In the genomic region with DNA sequence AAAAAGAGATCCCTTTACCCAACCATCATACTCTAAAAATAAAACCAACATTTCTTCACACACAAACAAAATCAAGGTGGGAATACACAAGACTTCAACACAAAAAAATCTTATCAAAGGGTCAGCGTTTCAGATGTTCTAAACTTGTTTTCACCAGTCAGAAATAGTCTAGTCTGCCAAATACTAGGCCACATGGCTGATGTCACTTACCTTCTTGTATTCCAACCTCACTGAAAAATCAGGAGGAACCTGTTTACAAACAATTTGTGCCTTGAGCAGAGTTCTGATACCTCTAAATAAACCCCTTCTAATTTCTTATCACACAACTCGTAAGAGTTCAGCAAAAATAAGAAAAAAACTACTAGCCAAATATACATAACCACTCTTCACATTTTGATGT, we compare ENCODE assay signal across 25 cellular contexts.
"Had no signal": no experiment of that assay in that cellular context is flagged by ENCODE, and none has a peak within 500 bp of the region (broad histone marks: within the 10 kb centered on the region; RNA-seq: fewer than 3 reads in every experiment).

No MANE protein-coding gene starts in this region.

- H3K9me3 Mint-ChIP-seq: activated CD4-positive, alpha-beta T cell treated with anti-CD3 and anti-CD28 coated beads, Interleukin-2, amount 10 ng/mL, durations not matched to agents 7 days and 5 days; activated CD8-positive, alpha-beta T cell treated with anti-CD3 and anti-CD28 coated beads for 36 hours; activated naive CD4-positive, alpha-beta T cell treated with anti-CD3 and anti-CD28 coated beads, Interleukin-2, amount 50 U/mL, for 72 hours; activated T-cell treated with anti-CD3 and anti-CD28 coated beads, Interleukin-2, amount 50 U/mL, for 4 hours; activated T-helper 2 cell treated with anti-CD3 and anti-CD28 coated beads, Interferon-gamma antibody, Interleukin-2, Interleukin-4, amounts not matched to agents 10 μg/mL and 5 μg/mL and 100 μg/mL, durations not matched to agents 14 hours and 24 hours and 36 hours; naive B cell; nephron progenitor cell; stimulated activated naive CD8-positive, alpha-beta T cell treated with anti-CD3 and anti-CD28 coated beads, Interleukin-15, Interleukin-2, amounts not matched to agents 100 ng/mL and 50 ng/mL, for 24 hours; T-helper 1 cell treated with Interleukin-12 subunit alpha and Interleukin-12 subunit beta and Interleukin-4 antibody, amounts not matched to agents 30 μg/mL and 1 μg/mL, for 36 hours; type B pancreatic cell had no signal

- H3K4me3 ChIP-seq: adrenal gland, coronary artery, heart left ventricle, right lobe of liver, skin epidermis, vagina had no signal

- H3K27ac Mint-ChIP-seq: nephron progenitor cell had no signal

- H3K27ac ChIP-seq: brain microvascular endothelial cell, coronary artery, heart left ventricle, neutrophil, right lobe of liver, vagina had no signal

- ATAC-seq: activated CD8-positive, alpha-beta T cell treated with anti-CD3 and anti-CD28 coated beads for 36 hours; activated T-cell treated with anti-CD3 and anti-CD28 coated beads, Interleukin-2, amount 50 U/mL, for 4 hours; heart left ventricle; right lobe of liver had no signal

- H3K9me3 ChIP-seq: adrenal gland, heart left ventricle, neutrophil, right lobe of liver, vagina had no signal

- H3K27me3 ChIP-seq: adrenal gland, brain microvascular endothelial cell, heart left ventricle, neutrophil, right lobe of liver, vagina had no signal

- DNase-seq: activated CD4-positive, alpha-beta T cell treated with anti-CD3 and anti-CD28 coated beads, Interleukin-2, amount 10 ng/mL, durations not matched to agents 7 days and 5 days; activated CD4-positive, CD25-positive, alpha-beta regulatory T cell treated with anti-CD3 and anti-CD28 coated beads, Interleukin-2, amount 50 U/mL, for 72 hours; activated CD8-positive, alpha-beta T cell treated with anti-CD3 and anti-CD28 coated beads for 36 hours; activated T-cell treated with anti-CD3 and anti-CD28 coated beads, Interleukin-2, amount 50 U/mL, for 4 hours; adrenal gland; brain microvascular endothelial cell; heart left ventricle; naive B cell; nephron progenitor cell; right lobe of liver; stimulated activated CD4-positive, alpha-beta T cell treated with anti-CD3 and anti-CD28 coated beads, Interleukin-12 subunit alpha, Interleukin-12 subunit beta, amount 100 ng/mL, for 4 hours; stimulated activated CD4-positive, alpha-beta T cell treated with anti-CD3 and anti-CD28 coated beads, Interleukin-4, amount 100 ng/mL, for 1 hour; substantia nigra; T1000 had no signal

- H3K4me3 Mint-ChIP-seq: activated CD4-positive, alpha-beta T cell treated with anti-CD3 and anti-CD28 coated beads, Interleukin-2, amount 10 ng/mL, durations not matched to agents 7 days and 5 days; activated CD8-positive, alpha-beta T cell treated with anti-CD3 and anti-CD28 coated beads for 36 hours; activated T-cell treated with anti-CD3 and anti-CD28 coated beads, Interleukin-2, amount 50 U/mL, for 4 hours; naive B cell; nephron progenitor cell; stimulated activated naive CD8-positive, alpha-beta T cell treated with anti-CD3 and anti-CD28 coated beads, Interleukin-15, Interleukin-2, amounts not matched to agents 100 ng/mL and 50 ng/mL, for 24 hours; type B pancreatic cell had no signal

- FAIRE-seq: astrocyte, endothelial cell of umbilical vein had no signal

- H3K27me3 Mint-ChIP-seq: activated CD4-positive, alpha-beta T cell treated with anti-CD3 and anti-CD28 coated beads, Interleukin-2, amount 10 ng/mL, durations not matched to agents 7 days and 5 days; activated CD8-positive, alpha-beta T cell treated with anti-CD3 and anti-CD28 coated beads for 36 hours; naive B cell; stimulated activated naive CD8-positive, alpha-beta T cell treated with anti-CD3 and anti-CD28 coated beads, Interleukin-15, Interleukin-2, amounts not matched to agents 100 ng/mL and 50 ng/mL, for 24 hours; type B pancreatic cell had no signal
